8 cellular contexts compared by ENCODE assay signal in genomic region chr19:42450314-42450934, GRCh38. TPM values are rescaled to one million over a fixed set of nuclear protein-coding genes. Genes with fewer than 3 reads are reported as not detected.
DNase-seq lines count a peak whose midpoint lies in the region; ATAC-seq and TF ChIP-seq lines count a peak whose summit lies in the region.

No MANE protein-coding gene starts in this region.

- peak; percentile 91 for TF ChIP-seq CTCF in choroid plexus epithelial cell (conservative IDR thresholded peaks at IDR 0.05; ENCODE audit: low read depth, low read length)
- peak; percentile 78 to 90 for TF ChIP-seq CTCF in left lung (IDR thresholded peaks at IDR 0.05)

- intact Hi-C loops in left lung (cut with DNase I), result loop anchor here in 1 of 2 donors (5.0 kb wide), 1 partner anchor 77 kb away; the partner anchor contains the start of gene CEACAM1

- H3K27ac ChIP-seq in left lung, result peak overlapping the region in 1 of 2 donors; percentile 45

- H3K36me3 ChIP-seq in left lung, result no peaks in the 10 kb centered on the region

- peak; percentile 88 for ATAC-seq in HG03139 (IDR thresholded peaks at IDR 0.05; ENCODE audit: unreplicated experiment)
- ATAC-seq in left lung, result peak; percentile 99

- peaks cover 3 to 42% of the 10 kb centered on the region in 2 donors for H3K4me1 ChIP-seq in left lung

- H3K9me3 ChIP-seq in left lung, result no peaks in the 10 kb centered on the region

- H3K4me3 ChIP-seq in choroid plexus epithelial cell (ENCODE audit: low read depth, low read length), result no peak overlapping the region
- no peak overlapping the region for H3K4me3 ChIP-seq in left lung

- DNase-seq in NCI-H524 (lab: John Stamatoyannopoulos, UW) (peak; percentile 52 to 68), NCI-H524 treated with DMSO at 0.1 percent for 48 hours (lab: John Stamatoyannopoulos, UW) (no peak), NCI-H345 (lab: John Stamatoyannopoulos, UW) (peak; percentile 72), choroid plexus epithelial cell (ENCODE audit: low read depth) (peak; percentile 93), left lung (peak in 1 of 2 donors; percentile 74)
- peak; percentile 58 to 65 for DNase-seq in activated CD4-positive, alpha-beta T cell treated with anti-CD3 and anti-CD28 coated beads for 24 hours (ENCODE audit: low read depth in 2 of 2)
- peak; percentile 53 to 78 for DNase-seq in stimulated activated CD4-positive, alpha-beta T cell treated with anti-CD3 and anti-CD28 coated beads, Interleukin-4, amount 100 ng/mL, for 4 hours

- no peaks in the 10 kb centered on the region for H3K27me3 ChIP-seq in left lung

RNA-seq across cellular contexts. Expression of gene CXCL17, which starts 7.7 kb away (rescaled TPM):
- 100 to 1,000 TPM; 162 to 257 TPM for total RNA-seq in left lung

RNA-seq across cellular contexts. Expression of gene LIPE, which starts 23.2 kb away (rescaled TPM):
- total RNA-seq in left lung, result 1 to 10 TPM; 4.0 to 5.9 TPM
